Comparison of ENCODE assay signal across 9 cellular contexts in genomic region chr2:113757059-113757657, GRCh38. TPM values are rescaled to one million over a fixed set of nuclear protein-coding genes. Genes with fewer than 3 reads are reported as not detected.
DNase-seq lines count a peak whose midpoint lies in the region; ATAC-seq, FAIRE-seq and TF ChIP-seq lines count a peak whose summit lies in the region.
"Had no signal": no experiment of that assay in that cellular context is flagged by ENCODE, and none has a peak within 500 bp of the region (broad histone marks: within the 10 kb centered on the region; RNA-seq: fewer than 3 reads in every experiment).

No MANE protein-coding gene starts in this region.

- peak overlapping the region; percentile 98 for H2AFZ ChIP-seq in osteoblast (ENCODE audit: low read length)

- FAIRE-seq in GM12892 (lab: Jason Lieb, UNC) = peak; percentile 76
- FAIRE-seq: TTC549 had no signal

- DNase-seq in GM12892 (ENCODE audit: insufficient read length) = no peak
- peak in 2 of 3 donors; percentile 48 to 53 for DNase-seq in Peyer's patch
- no peak for DNase-seq in epithelial cell of esophagus (ENCODE audit: low read depth)
- DNase-seq in osteoblast (ENCODE audit: insufficient read length, low spot score, missing footprints) = no peak
- no peak for DNase-seq in DMS53 (lab: John Stamatoyannopoulos, UW)
- DNase-seq in NCI-H1436 (lab: John Stamatoyannopoulos, UW) = no peak
- no peak for DNase-seq in UCSD-AML1 (lab: John Stamatoyannopoulos, UW; ENCODE audit: unreplicated experiment)

- H3K4me3 ChIP-seq in Peyer's patch (peak overlapping the region; percentile 87 to 100 (median 89)), epithelial cell of esophagus (ENCODE audit: low read length) (peak overlapping the region; percentile 79), osteoblast (ENCODE audit: insufficient read depth, low read length) (peak overlapping the region; percentile 97)

- H3K9me3 ChIP-seq in Peyer's patch = no peaks in the 10 kb centered on the region
- no peaks in the 10 kb centered on the region for H3K9me3 ChIP-seq in osteoblast (ENCODE audit: low read depth, low read length)

- peak overlapping the region; percentile 98 for H3K4me2 ChIP-seq in osteoblast (ENCODE audit: insufficient read depth, low read length)

- peaks cover 6% of the 10 kb centered on the region for H4K20me1 ChIP-seq in osteoblast (ENCODE audit: insufficient read depth, low read length)

- H3K27me3 ChIP-seq in Peyer's patch (no peaks in the 10 kb centered on the region), osteoblast (ENCODE audit: insufficient read depth, low read length) (no peaks in the 10 kb centered on the region)

- peaks cover 0 to 4% (median 0%) of the 10 kb centered on the region in 4 donors for H3K4me1 ChIP-seq in Peyer's patch
- H3K4me1 ChIP-seq in osteoblast (ENCODE audit: insufficient read depth, low read length) = peaks cover 35% of the 10 kb centered on the region

- no peak for ATAC-seq in HG03571 (IDR thresholded peaks at IDR 0.05; ENCODE audit: unreplicated experiment)

- H3K79me2 ChIP-seq in osteoblast (ENCODE audit: insufficient read depth, low read length) = peaks cover 39% of the 10 kb centered on the region

- peak overlapping the region; percentile 94 to 99 (median 94) for H3K27ac ChIP-seq in Peyer's patch
- peak overlapping the region; percentile 90 for H3K27ac ChIP-seq in osteoblast (ENCODE audit: low read depth, low read length)

- no peak for TF ChIP-seq CTCF in Peyer's patch (IDR thresholded peaks at IDR 0.05)
- TF ChIP-seq CTCF in epithelial cell of esophagus (IDR thresholded peaks at IDR 0.05; ENCODE audit: insufficient read depth, low read depth, low read length, missing control alignments) = no peak
- no peak for TF ChIP-seq CTCF in osteoblast (IDR thresholded peaks at IDR 0.05; ENCODE audit: extremely low read depth, low read depth, low read length)

- no peaks in the 10 kb centered on the region for H3K36me3 ChIP-seq in Peyer's patch
- H3K36me3 ChIP-seq in osteoblast (ENCODE audit: insufficient read depth, low read length) = peaks cover 5% of the 10 kb centered on the region

- TF ChIP-seq POLR2A in GM12892 (IDR thresholded peaks at IDR 0.05; ENCODE audit: low read depth, low read length) (no peak), Peyer's patch (IDR thresholded peaks at IDR 0.05) (no peak)

RNA-seq across cellular contexts. Expression of gene SLC35F5, which starts 0.7 kb away (rescaled TPM):
- 21.8 TPM for polyA plus RNA-seq in GM12892 (2012; ENCODE audit: missing spikeins)
- 100 to 1,000 TPM in 3 of 4 donors, 10 to 100 TPM in 1; 49.5 to 211 (median 153) TPM for total RNA-seq in Peyer's patch
- 239 and 245 TPM in 2 replicates for total RNA-seq in osteoblast

Comparison
In these comparisons a context has a peak if more than half of its experiments do, and no peak if none do; other contexts are left out.
1. DNase-seq: peak in Peyer's patch (2 of 3); none in GM12892 (single experiment), epithelial cell of esophagus (single experiment), osteoblast (single experiment), DMS53 (single experiment), NCI-H1436 (single experiment) and UCSD-AML1 (single experiment).
2. Peak in every context shown above with its lines, with median percentiles within 50 percentile points of each other: H3K4me3 ChIP-seq.